In genomic region chr22:22631274-22631673, GRCh38 we compare ENCODE assay signal across 10 cellular contexts. TPM values are rescaled to one million over a fixed set of nuclear protein-coding genes. Genes with fewer than 3 reads are reported as not detected.
"Had no signal": no experiment of that assay in that cellular context is flagged by ENCODE, and none has a peak within 500 bp of the region (broad histone marks: within the 10 kb centered on the region; RNA-seq: fewer than 3 reads in every experiment).

No MANE protein-coding gene starts in this region.

RNA-seq across cellular contexts. Expression of gene GGTLC2, which starts 13.1 kb away (rescaled TPM):
- total RNA-seq: ascending aorta, bronchial epithelial cell, cerebellum, dermis microvascular lymphatic vessel endothelial cell, fibroblast of lung, mammary epithelial cell, mononuclear cell, SK-MEL-5, T-helper 17 cell, temporal lobe had no signal
- polyA plus RNA-seq: fibroblast of lung, mammary epithelial cell had no signal
